In the genomic region with DNA sequence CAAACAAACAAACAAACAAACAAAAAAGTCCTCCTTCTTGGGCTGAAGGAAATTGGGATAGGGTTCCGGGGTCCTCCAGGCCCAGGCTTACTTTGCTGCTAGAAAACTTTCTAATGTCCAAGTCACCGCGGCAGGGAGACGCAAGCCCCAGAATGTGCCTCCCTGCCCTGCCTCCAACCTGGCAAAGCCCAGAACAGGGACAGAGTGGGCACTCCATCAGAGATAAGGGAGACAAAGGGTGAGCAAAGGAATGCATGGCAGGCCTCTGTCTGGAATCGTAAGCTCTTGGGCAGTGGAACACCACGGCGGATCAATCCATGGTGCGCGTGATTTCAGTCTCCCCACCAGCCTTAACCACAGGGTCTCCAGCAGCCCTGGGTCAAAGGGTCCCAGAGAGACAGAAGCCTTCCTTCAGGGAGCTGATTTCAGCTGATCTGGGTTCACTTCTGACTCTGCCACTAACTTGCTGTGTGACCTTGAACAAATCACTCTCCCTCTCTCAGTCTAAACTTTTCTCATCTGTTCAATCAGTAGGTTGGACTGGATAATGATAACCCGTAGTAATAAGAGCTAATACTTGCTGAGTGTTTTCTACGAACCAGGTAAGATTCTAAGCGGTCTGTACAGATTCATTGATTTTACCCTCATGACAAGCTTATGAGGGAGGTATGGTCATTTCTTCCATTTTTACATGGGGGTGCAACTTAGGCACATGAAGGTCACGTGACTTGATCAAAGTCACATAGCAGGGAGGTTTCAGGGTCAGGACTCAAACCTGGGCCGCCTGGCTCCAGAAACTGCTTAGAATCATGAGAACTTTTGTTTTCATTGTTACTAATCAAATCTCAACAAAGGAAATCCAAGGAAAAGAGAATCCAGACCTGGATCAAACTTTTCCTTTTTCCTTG, we compare ENCODE assay signal across 1 cellular context.
TF ChIP-seq lines count a peak whose summit lies in the region.

No MANE protein-coding gene starts in this region.

TF ChIP-seq in HepG2, 621 proteins besides CTCF, POLR2A, EP300 and RAD21 (continued from another document):
- no peak for TF ChIP-seq ZNF574 (CRISPR knock-in tag; IDR thresholded peaks at IDR 0.05)
